In the genomic region with DNA sequence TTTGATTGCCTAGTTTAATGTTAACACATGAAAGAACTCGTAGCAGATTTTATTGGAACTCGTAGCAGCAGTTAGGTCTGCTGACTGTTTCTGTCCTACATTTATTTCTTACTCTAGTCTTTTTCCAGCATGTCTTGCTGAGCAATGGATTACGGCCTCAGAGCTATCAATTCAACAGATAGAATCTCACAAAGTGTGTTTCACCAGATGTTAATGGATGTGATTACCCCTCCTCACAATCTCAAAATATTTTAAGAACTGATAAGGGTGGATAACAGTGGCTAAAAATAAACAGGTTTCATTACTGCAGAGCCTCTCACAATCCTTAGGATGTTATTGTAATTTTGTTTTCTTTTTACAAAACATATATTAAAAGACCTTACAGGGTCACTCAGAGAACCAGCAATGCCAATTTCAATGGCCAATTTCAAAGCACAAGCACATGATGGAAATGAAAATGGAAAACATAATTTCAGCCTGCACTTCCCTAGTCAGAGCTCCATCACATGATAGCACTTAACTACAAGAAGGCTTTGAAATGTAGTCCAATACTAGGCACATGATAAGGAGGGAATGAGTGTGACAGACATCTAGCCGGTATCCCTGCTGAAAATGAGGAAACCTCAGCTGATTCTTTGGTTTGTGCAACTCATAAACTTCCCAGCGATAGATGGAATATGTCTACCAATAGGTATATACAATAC, we compare ENCODE assay signal across 27 cellular contexts.
"Had no signal": no experiment of that assay in that cellular context is flagged by ENCODE, and none has a peak within 500 bp of the region (broad histone marks: within the 10 kb centered on the region; RNA-seq: fewer than 3 reads in every experiment).

No MANE protein-coding gene starts in this region.

- H3K4me3 ChIP-seq: pancreas, prostate gland, stomach, thyroid gland, upper lobe of left lung, vagina had no signal

- H3K4me1 ChIP-seq: foreskin keratinocyte, pancreas, prostate gland, stomach, thyroid gland, upper lobe of left lung, vagina had no signal

- H3K36me3 Mint-ChIP-seq: activated naive CD4-positive, alpha-beta T cell treated with anti-CD3 and anti-CD28 coated beads, Interleukin-2, amount 10 ng/mL, durations not matched to agents 7 days and 5 days; activated naive CD8-positive, alpha-beta T cell treated with anti-CD3 and anti-CD28 coated beads, Interleukin-2, amount 10 ng/mL, durations not matched to agents 7 days and 5 days; stimulated activated naive B cell treated with anti-CD40 and anti-IgM and Interleukin-4, amounts not matched to agents 10 μg/mL and 1 μg/mL and 100 μg/mL, for 72 hours had no signal

- H3K27ac ChIP-seq: brain microvascular endothelial cell, foreskin keratinocyte, pancreas, prostate gland, stomach, thyroid gland, upper lobe of left lung, vagina, VCaP had no signal

- H3K27me3 ChIP-seq: brain microvascular endothelial cell, foreskin keratinocyte, stomach, thyroid gland, upper lobe of left lung, vagina had no signal

- H3K27ac Mint-ChIP-seq: activated naive CD4-positive, alpha-beta T cell treated with anti-CD3 and anti-CD28 coated beads, Interleukin-2, amount 10 ng/mL, durations not matched to agents 7 days and 5 days; activated naive CD8-positive, alpha-beta T cell treated with anti-CD3 and anti-CD28 coated beads, Interleukin-2, amount 10 ng/mL, durations not matched to agents 7 days and 5 days; activated T-helper 1 cell treated with anti-CD3 and anti-CD28 coated beads, Interleukin-12 subunit alpha, Interleukin-12 subunit beta, Interleukin-2, Interleukin-4 antibody, amounts not matched to agents 30 ng/mL and 10 ng/mL and 1 ng/mL, durations not matched to agents 14 hours and 24 hours and 36 hours; naive thymus-derived CD4-positive, alpha-beta T cell; stimulated activated naive B cell treated with anti-CD40 and anti-IgM and Interleukin-4, amounts not matched to agents 10 μg/mL and 1 μg/mL and 100 μg/mL, for 72 hours had no signal

- DNase-seq: activated CD4-positive, alpha-beta T cell treated with anti-CD3 and anti-CD28 coated beads for 4 hours; activated CD4-positive, alpha-beta T cell treated with anti-CD3 and anti-CD28 coated beads, Interleukin-2, amount 50 U/mL, for 4 hours; activated effector memory CD4-positive, alpha-beta T cell treated with anti-CD3 and anti-CD28 coated beads, Interleukin-2, amount 50 U/mL, for 16 hours; activated naive CD4-positive, alpha-beta T cell treated with anti-CD3 and anti-CD28 coated beads, Interleukin-2, amount 10 ng/mL, durations not matched to agents 7 days and 5 days; activated naive CD8-positive, alpha-beta T cell treated with anti-CD3 and anti-CD28 coated beads, Interleukin-2, amount 10 ng/mL, durations not matched to agents 7 days and 5 days; brain microvascular endothelial cell; central memory CD4-positive, alpha-beta T cell; foreskin keratinocyte; mammary epithelial cell; midbrain; naive thymus-derived CD4-positive, alpha-beta T cell; nucleus accumbens; pancreas; retina; stimulated activated CD4-positive, alpha-beta T cell treated with anti-CD3 and anti-CD28 coated beads, Interleukin-15, amount 100 ng/mL, for 24 hours; stimulated activated CD4-positive, alpha-beta T cell treated with anti-CD3 and anti-CD28 coated beads, Interleukin-2, amount 100 ng/mL, for 24 hours; stimulated activated naive B cell treated with anti-CD40 and anti-IgM and Interleukin-4, amounts not matched to agents 10 μg/mL and 1 μg/mL and 100 μg/mL, for 72 hours; stomach; T-helper 9 cell; thyroid gland; upper lobe of left lung had no signal

- H3K27me3 Mint-ChIP-seq: activated naive CD4-positive, alpha-beta T cell treated with anti-CD3 and anti-CD28 coated beads, Interleukin-2, amount 10 ng/mL, durations not matched to agents 7 days and 5 days; activated naive CD8-positive, alpha-beta T cell treated with anti-CD3 and anti-CD28 coated beads, Interleukin-2, amount 10 ng/mL, durations not matched to agents 7 days and 5 days; naive thymus-derived CD4-positive, alpha-beta T cell; stimulated activated naive B cell treated with anti-CD40 and anti-IgM and Interleukin-4, amounts not matched to agents 10 μg/mL and 1 μg/mL and 100 μg/mL, for 72 hours had no signal

- ATAC-seq: esophagus mucosa; foreskin keratinocyte; naive thymus-derived CD4-positive, alpha-beta T cell; pancreas; stimulated activated naive B cell treated with anti-CD40 and anti-IgM and Interleukin-4, amounts not matched to agents 10 μg/mL and 1 μg/mL and 100 μg/mL, for 72 hours had no signal

- H3K9me3 ChIP-seq: pancreas, prostate gland, thyroid gland, upper lobe of left lung, vagina had no signal

- H3K36me3 ChIP-seq: brain microvascular endothelial cell, pancreas, prostate gland, stomach, thyroid gland, upper lobe of left lung, vagina had no signal

- H3K4me3 Mint-ChIP-seq: activated naive CD4-positive, alpha-beta T cell treated with anti-CD3 and anti-CD28 coated beads, Interleukin-2, amount 10 ng/mL, durations not matched to agents 7 days and 5 days; activated naive CD8-positive, alpha-beta T cell treated with anti-CD3 and anti-CD28 coated beads, Interleukin-2, amount 10 ng/mL, durations not matched to agents 7 days and 5 days; activated T-helper 1 cell treated with anti-CD3 and anti-CD28 coated beads, Interleukin-12 subunit alpha, Interleukin-12 subunit beta, Interleukin-2, Interleukin-4 antibody, amounts not matched to agents 30 ng/mL and 10 ng/mL and 1 ng/mL, durations not matched to agents 14 hours and 24 hours and 36 hours; naive thymus-derived CD4-positive, alpha-beta T cell; neural crest cell; stimulated activated naive B cell treated with anti-CD40 and anti-IgM and Interleukin-4, amounts not matched to agents 10 μg/mL and 1 μg/mL and 100 μg/mL, for 72 hours had no signal

- H3K4me1 Mint-ChIP-seq: activated naive CD4-positive, alpha-beta T cell treated with anti-CD3 and anti-CD28 coated beads, Interleukin-2, amount 10 ng/mL, durations not matched to agents 7 days and 5 days; activated naive CD8-positive, alpha-beta T cell treated with anti-CD3 and anti-CD28 coated beads, Interleukin-2, amount 10 ng/mL, durations not matched to agents 7 days and 5 days; naive thymus-derived CD4-positive, alpha-beta T cell; neural crest cell; stimulated activated naive B cell treated with anti-CD40 and anti-IgM and Interleukin-4, amounts not matched to agents 10 μg/mL and 1 μg/mL and 100 μg/mL, for 72 hours had no signal
